ENCODE assay signal across 8 cellular contexts in genomic region chr5:132830436-132831094, GRCh38. TPM values are rescaled to one million over a fixed set of nuclear protein-coding genes. Genes with fewer than 3 reads are reported as not detected.
DNase-seq lines count a peak whose midpoint lies in the region; ATAC-seq and TF ChIP-seq lines count a peak whose summit lies in the region.

A gene with protein sequence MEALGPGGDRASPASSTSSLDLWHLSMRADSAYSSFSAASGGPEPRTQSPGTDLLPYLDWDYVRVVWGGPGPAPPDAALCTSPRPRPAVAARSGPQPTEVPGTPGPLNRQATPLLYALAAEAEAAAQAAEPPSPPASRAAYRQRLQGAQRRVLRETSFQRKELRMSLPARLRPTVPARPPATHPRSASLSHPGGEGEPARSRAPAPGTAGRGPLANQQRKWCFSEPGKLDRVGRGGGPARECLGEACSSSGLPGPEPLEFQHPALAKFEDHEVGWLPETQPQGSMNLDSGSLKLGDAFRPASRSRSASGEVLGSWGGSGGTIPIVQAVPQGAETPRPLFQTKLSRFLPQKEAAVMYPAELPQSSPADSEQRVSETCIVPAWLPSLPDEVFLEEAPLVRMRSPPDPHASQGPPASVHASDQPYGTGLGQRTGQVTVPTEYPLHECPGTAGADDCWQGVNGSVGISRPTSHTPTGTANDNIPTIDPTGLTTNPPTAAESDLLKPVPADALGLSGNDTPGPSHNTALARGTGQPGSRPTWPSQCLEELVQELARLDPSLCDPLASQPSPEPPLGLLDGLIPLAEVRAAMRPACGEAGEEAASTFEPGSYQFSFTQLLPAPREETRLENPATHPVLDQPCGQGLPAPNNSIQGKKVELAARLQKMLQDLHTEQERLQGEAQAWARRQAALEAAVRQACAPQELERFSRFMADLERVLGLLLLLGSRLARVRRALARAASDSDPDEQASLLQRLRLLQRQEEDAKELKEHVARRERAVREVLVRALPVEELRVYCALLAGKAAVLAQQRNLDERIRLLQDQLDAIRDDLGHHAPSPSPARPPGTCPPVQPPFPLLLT (minus strand): TSS chr5:132830647. CDS start chr5:132826140, 4,507 bp downstream.

- intact Hi-C loops in HCT116 (cut with micrococcal nuclease), result loop anchor here (1.0 kb wide), 1 partner anchor 53 kb away; no protein-coding TSS in a partner anchor
- intact Hi-C loops in Right ventricle myocardium superior (cut with DNase I), result loop anchor here (5.0 kb wide), 1 partner anchor 52 kb away; no protein-coding TSS in a partner anchor

- H3K36me3 ChIP-seq in HCT116 (ENCODE audit: control insufficient read depth in 1 of 2, insufficient read depth in 2 of 2, low read length in 2 of 2) (no peaks in the 10 kb centered on the region), MG63 (peaks cover 7% of the 10 kb centered on the region), parathyroid adenoma (ENCODE audit: control insufficient read depth, insufficient read depth, low read length) (no peaks in the 10 kb centered on the region)

- H3K4me1 ChIP-seq in HCT116 (ENCODE audit: control insufficient read depth in 1 of 2, insufficient read depth in 2 of 2, low read length in 2 of 2), result peaks cover 12 to 19% of the 10 kb centered on the region in 2 experiments; a peak in 3 of 4 replicates
- H3K4me1 ChIP-seq in parathyroid adenoma, result peaks cover 7% of the 10 kb centered on the region

- H3K27me3 ChIP-seq in HCT116 (ENCODE audit: insufficient read depth, low read length), result no peaks in the 10 kb centered on the region
- no peaks in the 10 kb centered on the region for H3K27me3 ChIP-seq in MG63
- H3K27me3 ChIP-seq in parathyroid adenoma (ENCODE audit: control insufficient read depth, insufficient read depth, low read length), result no peaks in the 10 kb centered on the region

- no peaks in the 10 kb centered on the region for H3K9me2 ChIP-seq in HCT116 (ENCODE audit: insufficient read depth)

- TF ChIP-seq CTCF in GM10248 (IDR thresholded peaks at IDR 0.05; ENCODE audit: control extremely low read depth, extremely low read depth, low read depth, missing control alignments) (no peak), HCT116 (IDR thresholded peaks at IDR 0.05 in 2 of 3, conservative IDR thresholded peaks at IDR 0.05 in 1 of 3; ENCODE audit: borderline replicate concordance in 1 of 3, insufficient read depth in 1 of 3, low read depth in 2 of 3, low read length in 2 of 3) (no peak), parathyroid adenoma (IDR thresholded peaks at IDR 0.05) (no peak)

- H3K9me3 ChIP-seq in HCT116 (ENCODE audit: control insufficient read depth in 1 of 2, insufficient read depth in 1 of 2, low read depth in 1 of 2, low read length in 2 of 2) (no peaks in the 10 kb centered on the region), MG63 (no peaks in the 10 kb centered on the region), parathyroid adenoma (ENCODE audit: control insufficient read depth, low read length) (no peaks in the 10 kb centered on the region)

- H3K4me2 ChIP-seq in HCT116 (ENCODE audit: low read length), result peak within 1 kb of the TSS; percentile 93
- H3K4me2 ChIP-seq in parathyroid adenoma (ENCODE audit: low read length), result peak within 1 kb of the TSS; percentile 92

- peak within 1 kb of the TSS; percentile 65 to 73 for H3K4me3 ChIP-seq in HCT116 (replicated peaks in 1 of 2; ENCODE audit: low read depth in 1 of 2, low read length in 2 of 2)
- H3K4me3 ChIP-seq in MG63, result peak within 1 kb of the TSS; percentile 51
- peak within 1 kb of the TSS; percentile 63 for H3K4me3 ChIP-seq in parathyroid adenoma (ENCODE audit: low read depth, low read length)

- POLR2A ChIA-PET in GM10248 (lab: Yijun Ruan, JAX), result no interaction called here
- POLR2A ChIA-PET in HCT116 (lab: Charles Lee), result interaction anchor here (1.7 kb wide), 1 partner anchor 35 kb away, joined by 5 read pairs; the partner anchor contains the start of genes GDF9 and UQCRQ

- peak within 1 kb of the TSS; percentile 79 for H3K9ac ChIP-seq in HCT116 (ENCODE audit: low read length)
- H3K9ac ChIP-seq in parathyroid adenoma, result peak within 1 kb of the TSS; percentile 91

- no peaks in the 10 kb centered on the region for H4K20me1 ChIP-seq in HCT116 (ENCODE audit: insufficient read depth)

- H3K27ac ChIP-seq in HCT116 (ENCODE audit: low read depth, low read length) (peak within 1 kb of the TSS; percentile 75), parathyroid adenoma (peak within 1 kb of the TSS; percentile 80)

- CTCF ChIA-PET in GM10248 (lab: Yijun Ruan, JAX), result interaction anchor here (0.8 to 20.6 kb wide), 17 partner anchors 8 to 330 kb away, joined by 3 to 215 read pairs (median 5); partner anchors contain the start of genes GDF9, LEAP2 and UQCRQ
- CTCF ChIA-PET in HCT116 (lab: Charles Lee), result interaction anchor here (1.3 to 3.9 kb wide), 3 partner anchors 10 to 34 kb away, joined by 3 to 31 read pairs (median 5); no protein-coding TSS in a partner anchor

- DNase-seq in A172 (ENCODE audit: low spot score), result peak; percentile 38
- peak; percentile 88 for DNase-seq in GM10248 (ENCODE audit: extremely low spot score)
- peak; percentile 44 for DNase-seq in HCT116 (ENCODE audit: low read depth, low spot score)
- DNase-seq in MG63, result peak; percentile 86
- peak; percentile 26 for DNase-seq in activated naive CD4-positive, alpha-beta T cell treated with anti-CD3 and anti-CD28 coated beads, Interleukin-2, amount 50 U/mL, for 16 hours
- DNase-seq in Right ventricle myocardium superior, result peak; percentile 81
- DNase-seq in occipital lobe (lab: John Stamatoyannopoulos, UW), result no peak

- BruUV-seq in HCT116 (replicated peaks; lab: Mats Ljungman, UMichigan), result no TSS peak

- TF ChIP-seq RAD21 in HCT116 (IDR thresholded peaks at IDR 0.05; ENCODE audit: low read depth), result no peak; the same call in 1 of the 2 replicates

- RAD21 ChIA-PET in HCT116 (lab: Charles Lee; ENCODE audit: low non-redundant PET in 1 of 2, low total read pairs in 2 of 2, uncharacterized antibody in 2 of 2, unreplicated experiment in 2 of 2), result interaction anchor here in 1 of 2 experiments (0.7 kb wide), 1 partner anchor 27 kb away, joined by 4 read pairs; no protein-coding TSS in a partner anchor

- ATAC-seq in HCT116 (peak; percentile 86), Right ventricle myocardium superior (ENCODE audit: poor library complexity) (peak; percentile 78)

- peak; percentile 41 for TF ChIP-seq POLR2A in HCT116 (IDR thresholded peaks at IDR 0.05; ENCODE audit: borderline replicate concordance, extremely low read depth, insufficient read depth, insufficient read length)

- H2AFZ ChIP-seq in HCT116 (ENCODE audit: low read depth, low read length, poor library complexity, severe bottlenecking), result no peak within 1 kb of the TSS
- peak within 1 kb of the TSS; percentile 97 for H2AFZ ChIP-seq in parathyroid adenoma

- H3K79me2 ChIP-seq in HCT116 (ENCODE audit: insufficient read depth, low read length), result peaks cover 6% of the 10 kb centered on the region; the same call in 1 of the 2 replicates
- H3K79me2 ChIP-seq in parathyroid adenoma, result no peaks in the 10 kb centered on the region

TF ChIP-seq in HCT116, 20 proteins besides CTCF, POLR2A, EP300 and RAD21 (continues in another document):
- TF ChIP-seq, protein P1, sequence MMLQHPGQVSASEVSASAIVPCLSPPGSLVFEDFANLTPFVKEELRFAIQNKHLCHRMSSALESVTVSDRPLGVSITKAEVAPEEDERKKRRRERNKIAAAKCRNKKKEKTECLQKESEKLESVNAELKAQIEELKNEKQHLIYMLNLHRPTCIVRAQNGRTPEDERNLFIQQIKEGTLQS (IDR thresholded peaks at IDR 0.05), result no peak
- TF ChIP-seq POLR2AphosphoS5 (IDR thresholded peaks at IDR 0.05; ENCODE audit: low read depth, low read length), result peak; percentile 75
- TF ChIP-seq TCF7L2 (IDR thresholded peaks at IDR 0.05; ENCODE audit: borderline replicate concordance, extremely low read depth, insufficient read depth, insufficient read length), result peak; percentile 91
- no peak for TF ChIP-seq CBX3 (IDR thresholded peaks at IDR 0.05; ENCODE audit: low read depth)
- peak; percentile 98 for TF ChIP-seq EGR1 (IDR thresholded peaks at IDR 0.05; ENCODE audit: low read depth)
- TF ChIP-seq EZH2phosphoT487 (IDR thresholded peaks at IDR 0.05; ENCODE audit: borderline replicate concordance), result no peak
- TF ChIP-seq SP1 (IDR thresholded peaks at IDR 0.05; ENCODE audit: low read depth), result no peak
- no peak for TF ChIP-seq ZNF274 (IDR thresholded peaks at IDR 0.05; ENCODE audit: low read depth, low read length)
- peak; percentile 93 for TF ChIP-seq ZFX (IDR thresholded peaks at IDR 0.05)
- no peak for TF ChIP-seq ELF1 (IDR thresholded peaks at IDR 0.05; ENCODE audit: borderline replicate concordance, low read depth)
- TF ChIP-seq CEBPB (IDR thresholded peaks at IDR 0.05; ENCODE audit: low read depth), result no peak
- no peak for TF ChIP-seq SRF (IDR thresholded peaks at IDR 0.05; ENCODE audit: low read depth)
- TF ChIP-seq REST (IDR thresholded peaks at IDR 0.05; ENCODE audit: low read depth), result no peak

RNA-seq across cellular contexts. Expression of the gene that starts here (rescaled TPM):
- 5.6 and 6.1 TPM in 2 replicates for total RNA-seq in A172 (2014; rRNA removed; shearing (Covaris generic))
- 9.5 TPM for total RNA-seq in HCT116 (2021; ENCODE audit: unreplicated experiment)
- 5.0 and 5.6 TPM in 2 replicates for polyA plus RNA-seq in HCT116 (2012)
- total RNA-seq in MG63 (2014; rRNA removed; shearing (Covaris generic); ENCODE audit: low replicate concordance), result 8.6 and 16.4 TPM in 2 replicates
- 3.6 TPM for total RNA-seq in Right ventricle myocardium superior
- total RNA-seq in occipital lobe, result 0.47 TPM
